Comparison of ENCODE assay signal across 22 cellular contexts in genomic region chr9:6943293-6943692, GRCh38.
"Had no signal": no experiment of that assay in that cellular context is flagged by ENCODE, and none has a peak within 500 bp of the region (broad histone marks: within the 10 kb centered on the region; RNA-seq: fewer than 3 reads in every experiment).

No MANE protein-coding gene starts in this region.

- H3K27ac Mint-ChIP-seq: nephron progenitor cell; stimulated activated memory B cell treated with anti-CD40 and anti-IgM and Interleukin-4, amounts not matched to agents 10 μg/mL and 1 μg/mL and 100 μg/mL, for 72 hours; stimulated activated naive CD8-positive, alpha-beta T cell treated with anti-CD3 and anti-CD28 coated beads, Interleukin-15, Interleukin-2, amounts not matched to agents 100 ng/mL and 50 ng/mL, for 24 hours had no signal

- H3K27ac ChIP-seq: gastrocnemius medialis, ovary, psoas muscle, sigmoid colon, thoracic aorta, tibial nerve, upper lobe of left lung had no signal

- H3K9me3 Mint-ChIP-seq: effector memory CD8-positive, alpha-beta T cell; stimulated activated memory B cell treated with anti-CD40 and anti-IgM and Interleukin-4, amounts not matched to agents 10 μg/mL and 1 μg/mL and 100 μg/mL, for 72 hours; stimulated activated naive CD8-positive, alpha-beta T cell treated with anti-CD3 and anti-CD28 coated beads, Interleukin-15, Interleukin-2, amounts not matched to agents 100 ng/mL and 50 ng/mL, for 24 hours had no signal

- H3K4me3 Mint-ChIP-seq: effector memory CD8-positive, alpha-beta T cell; naive thymus-derived CD8-positive, alpha-beta T cell; nephron progenitor cell; stimulated activated memory B cell treated with anti-CD40 and anti-IgM and Interleukin-4, amounts not matched to agents 10 μg/mL and 1 μg/mL and 100 μg/mL, for 72 hours; stimulated activated naive CD8-positive, alpha-beta T cell treated with anti-CD3 and anti-CD28 coated beads, Interleukin-15, Interleukin-2, amounts not matched to agents 100 ng/mL and 50 ng/mL, for 24 hours had no signal

- H3K36me3 ChIP-seq: gastrocnemius medialis, ovary, sigmoid colon, thoracic aorta, tibial nerve, upper lobe of left lung had no signal

- H3K27me3 ChIP-seq: gastrocnemius medialis, ovary, sigmoid colon, tibial nerve, upper lobe of left lung had no signal

- ATAC-seq: effector memory CD8-positive, alpha-beta T cell; gastrocnemius medialis; naive thymus-derived CD8-positive, alpha-beta T cell; stimulated activated memory B cell treated with anti-CD40 and anti-IgM and Interleukin-4, amounts not matched to agents 10 μg/mL and 1 μg/mL and 100 μg/mL, for 72 hours had no signal

- H3K9me3 ChIP-seq: gastrocnemius medialis, ovary, psoas muscle, sigmoid colon, thoracic aorta, tibial nerve, upper lobe of left lung had no signal

- H3K4me3 ChIP-seq: gastrocnemius medialis, lung, ovary, psoas muscle, sigmoid colon, thoracic aorta, tibial nerve, upper lobe of left lung had no signal

- DNase-seq: cortex of kidney; effector memory CD8-positive, alpha-beta T cell; foreskin fibroblast; gastrocnemius medialis; head of caudate nucleus; mesendoderm; naive thymus-derived CD8-positive, alpha-beta T cell; nephron progenitor cell; occipital lobe; ovary; posterior cingulate gyrus; psoas muscle; right cardiac atrium; sigmoid colon; stimulated activated CD4-positive, alpha-beta T cell treated with anti-CD3 and anti-CD28 coated beads, Interleukin-2, amount 100 ng/mL, for 24 hours; stimulated activated CD4-positive, alpha-beta T cell treated with anti-CD3 and anti-CD28 coated beads, Interleukin-4, amount 100 ng/mL, for 24 hours; upper lobe of left lung had no signal

- H3K27me3 Mint-ChIP-seq: effector memory CD8-positive, alpha-beta T cell; naive thymus-derived CD8-positive, alpha-beta T cell; stimulated activated memory B cell treated with anti-CD40 and anti-IgM and Interleukin-4, amounts not matched to agents 10 μg/mL and 1 μg/mL and 100 μg/mL, for 72 hours; stimulated activated naive CD8-positive, alpha-beta T cell treated with anti-CD3 and anti-CD28 coated beads, Interleukin-15, Interleukin-2, amounts not matched to agents 100 ng/mL and 50 ng/mL, for 24 hours had no signal
